In the genomic region with DNA sequence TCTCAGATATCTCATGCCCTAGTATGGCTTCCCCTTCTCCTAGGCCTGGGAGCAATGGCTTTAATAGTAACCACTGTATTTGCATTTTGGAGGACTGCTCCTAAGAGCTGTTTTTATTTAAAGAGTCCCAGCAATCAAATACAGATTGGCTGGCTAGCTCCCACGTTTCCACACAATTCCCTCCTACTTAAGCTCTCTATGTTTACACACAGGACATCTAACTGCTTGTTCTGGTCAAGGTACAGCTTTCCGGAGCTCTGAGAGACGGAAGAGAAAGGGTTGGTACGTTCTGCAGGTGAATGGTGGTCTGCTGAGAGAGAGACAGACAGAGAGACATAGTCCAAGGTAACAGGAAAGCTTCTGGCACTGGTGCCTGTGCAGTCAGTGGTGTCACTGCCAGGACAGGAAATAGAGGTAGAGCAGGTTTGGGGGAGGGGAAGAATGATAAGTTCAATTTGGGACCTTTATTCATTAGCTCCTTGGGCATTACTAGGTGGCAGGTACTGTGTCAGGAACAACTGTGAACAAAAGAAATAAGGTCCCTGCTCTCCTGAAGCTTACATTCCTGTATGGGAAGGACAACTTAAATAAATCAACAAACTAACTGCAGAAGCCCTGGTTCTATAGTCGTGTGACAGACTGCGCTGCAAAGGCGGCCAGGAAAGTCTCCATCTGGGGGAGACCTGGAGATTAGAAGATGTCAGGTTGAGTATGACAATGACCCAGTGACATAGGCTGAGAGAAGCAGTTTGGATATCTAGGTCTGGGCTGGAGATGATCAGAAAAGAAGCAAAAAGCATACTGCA, we compare ENCODE assay signal across 1 cellular context.
TF ChIP-seq lines count a peak whose summit lies in the region.

No MANE protein-coding gene starts in this region.

TF ChIP-seq in HepG2, 621 proteins besides CTCF, POLR2A, EP300 and RAD21 (continued from another document and continues in another):
- TF ChIP-seq, protein P1, sequence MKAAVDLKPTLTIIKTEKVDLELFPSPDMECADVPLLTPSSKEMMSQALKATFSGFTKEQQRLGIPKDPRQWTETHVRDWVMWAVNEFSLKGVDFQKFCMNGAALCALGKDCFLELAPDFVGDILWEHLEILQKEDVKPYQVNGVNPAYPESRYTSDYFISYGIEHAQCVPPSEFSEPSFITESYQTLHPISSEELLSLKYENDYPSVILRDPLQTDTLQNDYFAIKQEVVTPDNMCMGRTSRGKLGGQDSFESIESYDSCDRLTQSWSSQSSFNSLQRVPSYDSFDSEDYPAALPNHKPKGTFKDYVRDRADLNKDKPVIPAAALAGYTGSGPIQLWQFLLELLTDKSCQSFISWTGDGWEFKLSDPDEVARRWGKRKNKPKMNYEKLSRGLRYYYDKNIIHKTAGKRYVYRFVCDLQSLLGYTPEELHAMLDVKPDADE (CRISPR knock-in tag; IDR thresholded peaks at IDR 0.05): no peak
- TF ChIP-seq, protein P2, sequence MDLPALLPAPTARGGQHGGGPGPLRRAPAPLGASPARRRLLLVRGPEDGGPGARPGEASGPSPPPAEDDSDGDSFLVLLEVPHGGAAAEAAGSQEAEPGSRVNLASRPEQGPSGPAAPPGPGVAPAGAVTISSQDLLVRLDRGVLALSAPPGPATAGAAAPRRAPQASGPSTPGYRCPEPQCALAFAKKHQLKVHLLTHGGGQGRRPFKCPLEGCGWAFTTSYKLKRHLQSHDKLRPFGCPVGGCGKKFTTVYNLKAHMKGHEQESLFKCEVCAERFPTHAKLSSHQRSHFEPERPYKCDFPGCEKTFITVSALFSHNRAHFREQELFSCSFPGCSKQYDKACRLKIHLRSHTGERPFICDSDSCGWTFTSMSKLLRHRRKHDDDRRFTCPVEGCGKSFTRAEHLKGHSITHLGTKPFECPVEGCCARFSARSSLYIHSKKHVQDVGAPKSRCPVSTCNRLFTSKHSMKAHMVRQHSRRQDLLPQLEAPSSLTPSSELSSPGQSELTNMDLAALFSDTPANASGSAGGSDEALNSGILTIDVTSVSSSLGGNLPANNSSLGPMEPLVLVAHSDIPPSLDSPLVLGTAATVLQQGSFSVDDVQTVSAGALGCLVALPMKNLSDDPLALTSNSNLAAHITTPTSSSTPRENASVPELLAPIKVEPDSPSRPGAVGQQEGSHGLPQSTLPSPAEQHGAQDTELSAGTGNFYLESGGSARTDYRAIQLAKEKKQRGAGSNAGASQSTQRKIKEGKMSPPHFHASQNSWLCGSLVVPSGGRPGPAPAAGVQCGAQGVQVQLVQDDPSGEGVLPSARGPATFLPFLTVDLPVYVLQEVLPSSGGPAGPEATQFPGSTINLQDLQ (CRISPR knock-in tag; IDR thresholded peaks at IDR 0.05): no peak
- TF ChIP-seq MEF2D (CRISPR knock-in tag; IDR thresholded peaks at IDR 0.05) (peak; percentile 92), IRF2 (CRISPR knock-in tag; IDR thresholded peaks at IDR 0.05) (peak; percentile 80), MNT (IDR thresholded peaks at IDR 0.05) (no peak), HNRNPLL (IDR thresholded peaks at IDR 0.05; ENCODE audit: low read depth, low read length, poor library complexity, severe bottlenecking) (no peak), ZNF441 (CRISPR knock-in tag; IDR thresholded peaks at IDR 0.05; ENCODE audit: borderline replicate concordance) (no peak), ZNF792 (CRISPR knock-in tag; IDR thresholded peaks at IDR 0.05) (peak; percentile 75; the same call in 1 of the 2 replicates), ZNF644 (CRISPR knock-in tag; IDR thresholded peaks at IDR 0.05; ENCODE audit: low read depth) (peak; percentile 77), SKI (IDR thresholded peaks at IDR 0.05; ENCODE audit: partially characterized antibody) (no peak), ZNF737 (CRISPR knock-in tag; IDR thresholded peaks at IDR 0.05; ENCODE audit: borderline replicate concordance) (no peak), STAT5B (CRISPR knock-in tag; IDR thresholded peaks at IDR 0.05) (no peak), ZNF629 (CRISPR knock-in tag; conservative IDR thresholded peaks at IDR 0.05) (peak; percentile 51; the same call in 1 of the 2 replicates), ZSCAN22 (CRISPR knock-in tag; IDR thresholded peaks at IDR 0.05) (no peak), RNF219 (CRISPR knock-in tag; IDR thresholded peaks at IDR 0.05) (no peak), RFX3 (CRISPR knock-in tag; IDR thresholded peaks at IDR 0.05) (0 out of 2 replicates have a peak, but pooled peaks have one; percentile 7), MATR3 (CRISPR knock-in tag; IDR thresholded peaks at IDR 0.05) (no peak), GATAD2A (CRISPR knock-in tag; IDR thresholded peaks at IDR 0.05) (peak; percentile 79), MIER2 (CRISPR knock-in tag; IDR thresholded peaks at IDR 0.05) (peak; percentile 61; the same call in 1 of the 2 replicates), SCMH1 (CRISPR knock-in tag; IDR thresholded peaks at IDR 0.05; ENCODE audit: borderline replicate concordance) (no peak), AFF4 (CRISPR knock-in tag; IDR thresholded peaks at IDR 0.05) (peak; percentile 76; the same call in 1 of the 2 replicates), ZNF841 (CRISPR knock-in tag; IDR thresholded peaks at IDR 0.05; ENCODE audit: borderline replicate concordance) (no peak), DNMT1 (CRISPR knock-in tag; IDR thresholded peaks at IDR 0.05) (no peak), BORCS8-MEF2B (CRISPR knock-in tag; IDR thresholded peaks at IDR 0.05) (0 out of 2 replicates have a peak, but pooled peaks have one; percentile 22), ZBTB14 (CRISPR knock-in tag; IDR thresholded peaks at IDR 0.05) (no peak), HMGXB3 (CRISPR knock-in tag; IDR thresholded peaks at IDR 0.05; ENCODE audit: borderline replicate concordance) (peak; percentile 73; the same call in 1 of the 2 replicates), ZNF75D (CRISPR knock-in tag; IDR thresholded peaks at IDR 0.05; ENCODE audit: borderline replicate concordance) (no peak)
- TF ChIP-seq, protein P3, sequence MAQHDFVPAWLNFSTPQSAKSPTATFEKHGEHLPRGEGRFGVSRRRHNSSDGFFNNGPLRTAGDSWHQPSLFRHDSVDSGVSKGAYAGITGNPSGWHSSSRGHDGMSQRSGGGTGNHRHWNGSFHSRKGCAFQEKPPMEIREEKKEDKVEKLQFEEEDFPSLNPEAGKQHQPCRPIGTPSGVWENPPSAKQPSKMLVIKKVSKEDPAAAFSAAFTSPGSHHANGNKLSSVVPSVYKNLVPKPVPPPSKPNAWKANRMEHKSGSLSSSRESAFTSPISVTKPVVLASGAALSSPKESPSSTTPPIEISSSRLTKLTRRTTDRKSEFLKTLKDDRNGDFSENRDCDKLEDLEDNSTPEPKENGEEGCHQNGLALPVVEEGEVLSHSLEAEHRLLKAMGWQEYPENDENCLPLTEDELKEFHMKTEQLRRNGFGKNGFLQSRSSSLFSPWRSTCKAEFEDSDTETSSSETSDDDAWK (CRISPR knock-in tag; IDR thresholded peaks at IDR 0.05): no peak
- TF ChIP-seq, protein P4, sequence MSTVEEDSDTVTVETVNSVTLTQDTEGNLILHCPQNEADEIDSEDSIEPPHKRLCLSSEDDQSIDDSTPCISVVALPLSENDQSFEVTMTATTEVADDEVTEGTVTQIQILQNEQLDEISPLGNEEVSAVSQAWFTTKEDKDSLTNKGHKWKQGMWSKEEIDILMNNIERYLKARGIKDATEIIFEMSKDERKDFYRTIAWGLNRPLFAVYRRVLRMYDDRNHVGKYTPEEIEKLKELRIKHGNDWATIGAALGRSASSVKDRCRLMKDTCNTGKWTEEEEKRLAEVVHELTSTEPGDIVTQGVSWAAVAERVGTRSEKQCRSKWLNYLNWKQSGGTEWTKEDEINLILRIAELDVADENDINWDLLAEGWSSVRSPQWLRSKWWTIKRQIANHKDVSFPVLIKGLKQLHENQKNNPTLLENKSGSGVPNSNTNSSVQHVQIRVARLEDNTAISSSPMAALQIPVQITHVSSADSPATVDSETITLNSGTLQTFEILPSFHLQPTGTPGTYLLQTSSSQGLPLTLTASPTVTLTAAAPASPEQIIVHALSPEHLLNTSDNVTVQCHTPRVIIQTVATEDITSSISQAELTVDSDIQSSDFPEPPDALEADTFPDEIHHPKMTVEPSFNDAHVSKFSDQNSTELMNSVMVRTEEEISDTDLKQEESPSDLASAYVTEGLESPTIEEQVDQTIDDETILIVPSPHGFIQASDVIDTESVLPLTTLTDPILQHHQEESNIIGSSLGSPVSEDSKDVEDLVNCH (CRISPR knock-in tag; IDR thresholded peaks at IDR 0.05): no peak
